ENCODE assay signal across 7 cellular contexts in the genomic region with DNA sequence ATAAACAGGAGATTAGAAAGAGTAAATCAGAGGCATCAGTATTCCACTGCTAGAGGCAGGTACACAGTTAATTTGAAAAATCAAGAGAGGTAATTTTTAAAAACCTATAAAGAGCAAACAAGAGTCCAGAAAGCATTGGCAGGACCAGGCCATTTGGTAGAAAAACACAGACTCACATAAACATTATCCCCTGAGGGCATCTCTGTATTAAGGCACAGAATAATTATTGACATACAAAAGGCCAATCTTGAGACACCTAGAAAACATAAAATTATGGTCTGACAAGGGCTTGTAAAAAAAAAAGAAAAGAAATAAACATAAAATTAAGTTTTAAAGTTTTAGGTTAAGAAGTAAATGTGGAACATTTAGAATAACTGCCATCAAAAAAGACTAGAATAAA.
"Had no signal": no experiment of that assay in that cellular context is flagged by ENCODE, and none has a peak within 500 bp of the region (broad histone marks: within the 10 kb centered on the region; RNA-seq: fewer than 3 reads in every experiment).

No MANE protein-coding gene starts in this region.

- DNase-seq: GM23248, GOT3, H7, KBM-7 had no signal

- H3K9ac ChIP-seq: GM23248 had no signal

- H3K27ac Mint-ChIP-seq: IgD-negative memory B cell had no signal

- H3K36me3 Mint-ChIP-seq: IgD-negative memory B cell had no signal

- H3K9me3 ChIP-seq: HAP-1 had no signal

- H3K27ac ChIP-seq: GM23248 had no signal

- ATAC-seq: HCT116 had no signal

- H3K36me3 ChIP-seq: HAP-1 had no signal

- H3K4me3 ChIP-seq: GM23248, HAP-1 had no signal

- H2AFZ ChIP-seq: GM23248 had no signal

- H3K4me3 Mint-ChIP-seq: IgD-negative memory B cell had no signal
